ENCODE assay signal across 15 cellular contexts in the genomic region with DNA sequence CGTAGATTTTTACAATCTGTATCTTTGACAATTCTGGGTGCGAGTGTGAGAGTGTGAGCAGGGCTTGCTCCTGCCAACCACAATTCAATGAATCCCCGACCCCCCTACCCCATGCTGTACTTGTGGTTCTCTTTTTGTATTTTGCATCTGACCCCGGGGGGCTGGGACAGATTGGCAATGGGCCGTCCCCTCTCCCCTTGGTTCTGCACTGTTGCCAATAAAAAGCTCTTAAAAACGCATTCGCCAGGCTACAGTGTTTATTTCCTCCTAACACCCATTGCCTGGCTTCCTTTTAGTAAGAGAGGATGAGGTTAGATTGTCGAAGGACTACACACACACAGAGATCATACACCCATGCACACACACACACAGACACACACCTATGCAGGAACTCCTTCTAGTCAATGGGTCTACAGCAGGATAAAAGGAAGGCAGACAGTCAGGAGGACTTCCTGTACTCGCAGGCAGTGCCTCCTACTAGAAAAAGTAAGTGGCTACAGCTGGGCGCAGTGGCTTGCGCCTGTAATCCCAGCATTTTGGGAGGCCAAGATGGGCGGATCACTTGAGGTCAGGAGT. TPM values are rescaled to one million over a fixed set of nuclear protein-coding genes. Genes with fewer than 3 reads are reported as not detected.
DNase-seq lines count a peak whose midpoint lies in the region; TF ChIP-seq lines count a peak whose summit lies in the region.
"Had no signal": no experiment of that assay in that cellular context is flagged by ENCODE, and none has a peak within 500 bp of the region (broad histone marks: within the 10 kb centered on the region; RNA-seq: fewer than 3 reads in every experiment).

No MANE protein-coding gene starts in this region.

- peaks cover 14% of the 10 kb centered on the region for H3K27me3 Mint-ChIP-seq in Calu3 (ENCODE audit: unreplicated experiment)
- H3K27me3 Mint-ChIP-seq in mesothelial cell of epicardium (ENCODE audit: low read depth), result peaks cover 36% of the 10 kb centered on the region

- H3K27ac Mint-ChIP-seq in Calu3 (ENCODE audit: unreplicated experiment) (peak overlapping the region; percentile 58), mesothelial cell of epicardium (peak overlapping the region; percentile 23)
- H3K27ac Mint-ChIP-seq: CD8-positive, alpha-beta T cell; endodermal cell; GM23338 had no signal

- in situ Hi-C loops in brain microvascular endothelial cell (cut with HindIII; ENCODE audit: low pct_ligation_motif_present, low sequenced_read_pairs), result no loop called here

- H3K9me3 Mint-ChIP-seq in Calu3 (ENCODE audit: low read depth, unreplicated experiment) (no peaks in the 10 kb centered on the region), mesothelial cell of epicardium (no peaks in the 10 kb centered on the region)
- H3K9me3 Mint-ChIP-seq: CD8-positive, alpha-beta T cell; endodermal cell; T-helper 1 cell treated with Interleukin-12 subunit alpha and Interleukin-12 subunit beta and Interleukin-4 antibody, amounts not matched to agents 30 μg/mL and 1 μg/mL, for 36 hours had no signal

- H3K4me3 Mint-ChIP-seq in Calu3 (ENCODE audit: low read depth, unreplicated experiment) (no peak overlapping the region), mesothelial cell of epicardium (no peak overlapping the region)
- H3K4me3 Mint-ChIP-seq: CD8-positive, alpha-beta T cell; endodermal cell; GM23338; T-helper 1 cell treated with Interleukin-12 subunit alpha and Interleukin-12 subunit beta and Interleukin-4 antibody, amounts not matched to agents 30 μg/mL and 1 μg/mL, for 36 hours had no signal

- BruUV-seq in Calu3 (replicated peaks; lab: Mats Ljungman, UMichigan), result no TSS peak

- H3K36me3 Mint-ChIP-seq in Calu3 (ENCODE audit: insufficient read depth, unreplicated experiment) (peaks cover 86% of the 10 kb centered on the region), mesothelial cell of epicardium (peaks cover 2% of the 10 kb centered on the region)

- intact Hi-C loops in Calu3 (cut with micrococcal nuclease; ENCODE audit: unreplicated experiment), result no loop called here
- intact Hi-C loops in dorsolateral prefrontal cortex (cut with DNase I), result loop anchor here (10.0 kb wide), 1 partner anchor 50 kb away; a partner anchor contains a TSS

- H3K36me3 ChIP-seq in brain microvascular endothelial cell (replicated peaks), result no peaks in the 10 kb centered on the region

- no peaks in the 10 kb centered on the region for H3K27me3 ChIP-seq in brain microvascular endothelial cell (replicated peaks)
- H3K27me3 ChIP-seq in dorsolateral prefrontal cortex, result peaks cover 0 to 10% (median 0%) of the 10 kb centered on the region in 45 donors

- peak; percentile 17 for DNase-seq in AG20443 (ENCODE audit: low spot score)
- DNase-seq in Calu3, result no peak
- DNase-seq in brain microvascular endothelial cell, result peak; percentile 34
- no peak for DNase-seq in mesothelial cell of epicardium (ENCODE audit: low spot score in 2 of 2, unreplicated experiment in 2 of 2)
- no peak for DNase-seq in DMS153 (lab: John Stamatoyannopoulos, UW)
- DNase-seq in superior temporal gyrus (ENCODE audit: extremely low spot score), result no peak
- DNase-seq in dorsolateral prefrontal cortex, result no peak
- DNase-seq: endodermal cell, GDM1, left cardiac atrium, NCI-H526 had no signal

- TF ChIP-seq CTCF in Calu3 (IDR thresholded peaks at IDR 0.05; ENCODE audit: unreplicated experiment) (no peak), brain microvascular endothelial cell (IDR thresholded peaks at IDR 0.05; ENCODE audit: low read depth, low read length, missing control alignments) (no peak), mesothelial cell of epicardium (IDR thresholded peaks at IDR 0.05; ENCODE audit: unreplicated experiment) (no peak), dorsolateral prefrontal cortex (IDR thresholded peaks at IDR 0.05 in 54 of 56, conservative IDR thresholded peaks at IDR 0.05 in 2 of 56; ENCODE audit: low read depth in 1 of 56, partially characterized antibody in 56 of 56) (no peak)

- H3K4me1 Mint-ChIP-seq in Calu3 (ENCODE audit: low read depth, unreplicated experiment) (peaks cover 42% of the 10 kb centered on the region), mesothelial cell of epicardium (peaks cover 10% of the 10 kb centered on the region)

- CTCF ChIA-PET in Calu3 (lab: Charles Lee), result interaction anchor here (1.4 kb wide), 1 partner anchor 35 kb away, joined by 6 read pairs; no protein-coding TSS in a partner anchor

- H3K27ac ChIP-seq in brain microvascular endothelial cell (no peak overlapping the region), dorsolateral prefrontal cortex (no peak overlapping the region)
- H3K27ac ChIP-seq: KMS-11 had no signal

- H3K4me3 ChIP-seq in brain microvascular endothelial cell (ENCODE audit: low read depth, low read length) (no peak overlapping the region), dorsolateral prefrontal cortex (no peak overlapping the region)
- H3K4me3 ChIP-seq: GM23338 had no signal

RNA-seq across cellular contexts. Expression of a gene that starts 7.2 kb away (rescaled TPM):
- 18.7 and 23.8 TPM in 2 replicates for total RNA-seq in Calu3 (2022)
- 272 to 287 TPM (median 278 TPM) in 3 replicates for total RNA-seq in mesothelial cell of epicardium
- total RNA-seq in dorsolateral prefrontal cortex, result 100 to 1,000 TPM in 2 of 120 experiments, 10 to 100 TPM in 32, 1 to 10 TPM in 86; 2.6 to 168 (median 7.7) TPM

RNA-seq across cellular contexts. Expression of a gene that starts 21.8 kb away (rescaled TPM):
- total RNA-seq in Calu3 (2022), result 5.7 and 7.2 TPM in 2 replicates
- 15.2 to 18.1 TPM (median 16.7 TPM) in 3 replicates for total RNA-seq in mesothelial cell of epicardium
- total RNA-seq in dorsolateral prefrontal cortex, result 100 to 1,000 TPM in 2 of 120 experiments, 10 to 100 TPM in 118; 18.9 to 124 (median 63.4) TPM

RNA-seq across cellular contexts. Expression of a gene that starts 23.2 kb away (rescaled TPM):
- total RNA-seq in Calu3 (2022) (5.0 and 6.8 TPM in 2 replicates), mesothelial cell of epicardium (0.38 to 0.60 TPM (median 0.59 TPM) in 3 replicates), dorsolateral prefrontal cortex (1 to 10 TPM in 108 of 120 experiments, under 1 TPM in 12; 0.59 to 4.9 (median 1.9) TPM)

RNA-seq across cellular contexts. Expression of a gene that starts 32.2 kb away (rescaled TPM):
- 194 and 219 TPM in 2 replicates for total RNA-seq in Calu3 (2022)
- 49.3 to 54.8 TPM (median 53.8 TPM) in 3 replicates for total RNA-seq in mesothelial cell of epicardium
- 10 to 100 TPM in 118 of 120 experiments, 1 to 10 TPM in 2; 7.0 to 36.7 (median 18.3) TPM for total RNA-seq in dorsolateral prefrontal cortex

RNA-seq across cellular contexts. Expression of a gene that starts 51.3 kb away (rescaled TPM):
- total RNA-seq in Calu3 (2022) (55.7 and 58.9 TPM in 2 replicates), mesothelial cell of epicardium (92.8 to 100 TPM (median 96.4 TPM) in 3 replicates), dorsolateral prefrontal cortex (10 to 100 TPM; 64.1 to 99.4 (median 79.0) TPM)

Comparison
In these comparisons a context has a peak if more than half of its experiments do, and no peak if none do; other contexts are left out.
1. DNase-seq: peak in AG20443 (single experiment) and brain microvascular endothelial cell (single experiment); none in Calu3 (single experiment), mesothelial cell of epicardium (0 of 2), DMS153 (single experiment), superior temporal gyrus (single experiment) and dorsolateral prefrontal cortex (0 of 10).